ENCODE assay signal across 20 cellular contexts in genomic region chr4:148749403-148749802, GRCh38.
DNase-seq lines count a peak whose midpoint lies in the region; ATAC-seq and TF ChIP-seq lines count a peak whose summit lies in the region.
"Had no signal": no experiment of that assay in that cellular context is flagged by ENCODE, and none has a peak within 500 bp of the region (broad histone marks: within the 10 kb centered on the region; RNA-seq: fewer than 3 reads in every experiment).

No MANE protein-coding gene starts in this region.

- H2AFZ ChIP-seq in mammary epithelial cell (ENCODE audit: low read depth, low read length) = no peak overlapping the region
- H2AFZ ChIP-seq: GM23248 had no signal

- in situ Hi-C loops in mammary epithelial cell (cut with MboI; ENCODE audit: low sequenced_read_pairs in 2 of 2) = no loop called here

- dilution Hi-C loops in mammary epithelial cell (cut with HindIII; ENCODE audit: low sequenced_read_pairs) = no loop called here

- H3K4me3 ChIP-seq in mammary epithelial cell (replicated peaks in 1 of 3; ENCODE audit: insufficient read depth in 1 of 3, low read depth in 2 of 3, low read length in 3 of 3) (no peak overlapping the region), breast epithelium (no peak overlapping the region), left lung (no peak overlapping the region)
- H3K4me3 ChIP-seq: GM12878, GM23248, K562, SJSA1 had no signal

- intact Hi-C loops in mammary epithelial cell (cut with micrococcal nuclease) = no loop called here
- intact Hi-C loops in breast epithelium (cut with DNase I; ENCODE audit: low total_unique reads) = no loop called here
- intact Hi-C loops in left lung (cut with DNase I) = no loop called here

- H3K27ac ChIP-seq in mammary epithelial cell (ENCODE audit: insufficient read depth, low read depth, low read length) (no peak overlapping the region), breast epithelium (no peak overlapping the region), epithelial cell of prostate (peak overlapping the region; percentile 70), left lung (no peak overlapping the region)
- H3K27ac ChIP-seq: GM23248, SJSA1 had no signal

- no peaks in the 10 kb centered on the region for H3K9me3 ChIP-seq in mammary epithelial cell (replicated peaks; ENCODE audit: insufficient read depth, low read length)
- no peaks in the 10 kb centered on the region for H3K9me3 ChIP-seq in breast epithelium
- H3K9me3 ChIP-seq in left lung = no peaks in the 10 kb centered on the region
- H3K9me3 ChIP-seq: SJSA1 had no signal

- DNase-seq in mammary epithelial cell = peak; percentile 46
- DNase-seq in breast epithelium (ENCODE audit: low spot score in 2 of 2) = no peak
- peak; percentile 29 for DNase-seq in epithelial cell of prostate (ENCODE audit: low read depth, low spot score)
- DNase-seq in kidney glomerular epithelial cell (lab: John Stamatoyannopoulos, UW) = peak; percentile 28
- DNase-seq in NCI-H69 (lab: John Stamatoyannopoulos, UW) = no peak
- no peak for DNase-seq in NCI-H1048 (lab: John Stamatoyannopoulos, UW)
- DNase-seq in AML-193 (lab: John Stamatoyannopoulos, UW) = no peak
- no peak for DNase-seq in left lung
- DNase-seq: 8988T, DMS 273 treated with DMSO at 0.1 percent for 48 hours, GM23248, HCEC 1CT, MV-4-11, NCI-H1417 treated with DMSO at 0.1 percent for 48 hours, NCI-H1930, NCI-H226, NCI-H524 treated with DMSO at 0.1 percent for 48 hours had no signal

- H3K4me2 ChIP-seq in mammary epithelial cell (ENCODE audit: insufficient read depth, low read depth, low read length) = no peak overlapping the region

- H3K27me3 ChIP-seq in mammary epithelial cell (ENCODE audit: insufficient read depth, low read length) (no peaks in the 10 kb centered on the region), breast epithelium (no peaks in the 10 kb centered on the region), left lung (no peaks in the 10 kb centered on the region)
- H3K27me3 ChIP-seq: SJSA1 had no signal

- no peak for TF ChIP-seq POLR2A in breast epithelium (IDR thresholded peaks at IDR 0.05)

- no peak overlapping the region for H3K9ac ChIP-seq in mammary epithelial cell (ENCODE audit: insufficient read depth, low read length)
- H3K9ac ChIP-seq: GM23248 had no signal

- CTCF ChIA-PET in mammary epithelial cell (lab: Charles Lee; ENCODE audit: low non-redundant PET) = no interaction called here

- H3K4me1 ChIP-seq in mammary epithelial cell (ENCODE audit: insufficient read depth, low read length) (no peaks in the 10 kb centered on the region), breast epithelium (no peaks in the 10 kb centered on the region), left lung (no peaks in the 10 kb centered on the region)
- H3K4me1 ChIP-seq: SJSA1 had no signal

- ATAC-seq in left lung = no peak
- ATAC-seq: GM12878, K562 had no signal

- H3K79me2 ChIP-seq in mammary epithelial cell (ENCODE audit: insufficient read depth, low read length) = no peaks in the 10 kb centered on the region

- WGBS in mammary epithelial cell (ENCODE audit: low coverage, missing lambda C conversion rate) = 58% methylated on average over 3 of the region's 3 CpGs

- no TSS peak for BruUV-seq in mammary epithelial cell (replicated peaks; lab: Mats Ljungman, UMichigan)

- TF ChIP-seq CTCF in mammary epithelial cell (conservative IDR thresholded peaks at IDR 0.05 in 1 of 2, IDR thresholded peaks at IDR 0.05 in 1 of 2; ENCODE audit: extremely low read depth in 1 of 2, insufficient read depth in 1 of 2, low read depth in 1 of 2, low read length in 2 of 2) = no peak
- TF ChIP-seq CTCF in breast epithelium (IDR thresholded peaks at IDR 0.05) = no peak
- no peak for TF ChIP-seq CTCF in left lung (IDR thresholded peaks at IDR 0.05)

- H3K36me3 ChIP-seq in mammary epithelial cell (ENCODE audit: insufficient read depth, low read length) = no peaks in the 10 kb centered on the region
- H3K36me3 ChIP-seq in breast epithelium = no peaks in the 10 kb centered on the region
- H3K36me3 ChIP-seq in left lung = no peaks in the 10 kb centered on the region
- H3K36me3 ChIP-seq: SJSA1 had no signal

- no peaks in the 10 kb centered on the region for H4K20me1 ChIP-seq in mammary epithelial cell (ENCODE audit: insufficient read depth, low read length)

Comparison
In these comparisons a context has a peak if more than half of its experiments do, and no peak if none do; other contexts are left out.
1. DNase-seq: peak in mammary epithelial cell (single experiment), epithelial cell of prostate (single experiment) and kidney glomerular epithelial cell (single experiment); none in breast epithelium (0 of 2), NCI-H69 (single experiment), NCI-H1048 (single experiment), AML-193 (0 of 2) and left lung (0 of 2).